Comparison of ENCODE assay signal across 8 cellular contexts in genomic region chr10:119595715-119596515, GRCh38. TPM values are rescaled to one million over a fixed set of nuclear protein-coding genes. Genes with fewer than 3 reads are reported as not detected.
A peak's percentile ranks its signal among the peaks of the same experiment; 100 is the strongest.
DNase-seq lines count a peak whose midpoint lies in the region; ATAC-seq and TF ChIP-seq lines count a peak whose summit lies in the region.

No MANE protein-coding gene starts in this region.

- peak overlapping the region; percentile 86 for H3K23ac ChIP-seq in mesendoderm (ENCODE audit: low read length)

- H4K5ac ChIP-seq in mesendoderm (ENCODE audit: low read length): no peak overlapping the region

- H3K36me3 ChIP-seq in ectodermal cell (ENCODE audit: control insufficient read depth, insufficient read depth, low read length): no peaks in the 10 kb centered on the region
- no peaks in the 10 kb centered on the region for H3K36me3 ChIP-seq in mesendoderm (ENCODE audit: control insufficient read depth, insufficient read depth, low read length)

- peak overlapping the region; percentile 97 for H3K56ac ChIP-seq in mesendoderm (ENCODE audit: low read length)

- POLR2A ChIA-PET in activated CD4-positive, alpha-beta memory T cell treated with anti-CD3 and anti-CD28 coated beads for 36 hours (lab: Charles Lee): interaction anchor here (0.8 to 1.3 kb wide), 5 partner anchors 14 to 276 kb away, joined by 3 to 4 read pairs (median 3); partner anchors contain the start of gene BAG3

- H3K18ac ChIP-seq in mesendoderm (ENCODE audit: low read length): peak overlapping the region; percentile 97

- WGBS in ectodermal cell, 2 experiments: 0% methylated on average over 46 to 47 of the region's 48 CpGs
- WGBS in mesendoderm (ENCODE audit: extremely low coverage, insufficient coverage, low lambda C conversion rate): no CpG with 5 or more reads among the region's 48 CpGs

- DNase-seq in LNCaP clone FGC (ENCODE audit: low read depth) (no peak), mesendoderm (peak; percentile 59), DMS153 treated with DMSO at 0.1 percent for 48 hours (lab: John Stamatoyannopoulos, UW; ENCODE audit: unreplicated experiment) (no peak)
- peak; percentile 82 for DNase-seq in activated CD4-positive, alpha-beta memory T cell treated with anti-CD3 and anti-CD28 coated beads for 36 hours
- peak; percentile 44 to 55 for DNase-seq in stimulated activated CD8-positive, alpha-beta memory T cell treated with anti-CD3 and anti-CD28 coated beads, Interleukin-15, amount 100 ng/mL, for 48 hours (ENCODE audit: low read depth in 2 of 2)

- no peaks in the 10 kb centered on the region for H3K79me1 ChIP-seq in mesendoderm (ENCODE audit: low read length)

- H2AK5ac ChIP-seq in mesendoderm (ENCODE audit: low read length): peak overlapping the region; percentile 76

- H3K4me1 Mint-ChIP-seq in activated CD4-positive, alpha-beta memory T cell treated with anti-CD3 and anti-CD28 coated beads for 36 hours (ENCODE audit: low read depth): peaks cover 46% of the 10 kb centered on the region

- no peaks in the 10 kb centered on the region for H3K9me3 Mint-ChIP-seq in activated CD4-positive, alpha-beta memory T cell treated with anti-CD3 and anti-CD28 coated beads for 36 hours

- H3K27ac ChIP-seq in C4-2B (peak overlapping the region; percentile 97), ectodermal cell (ENCODE audit: insufficient read depth, low read depth, low read length, poor library complexity, severe bottlenecking) (peak overlapping the region; percentile 67), mesendoderm (ENCODE audit: low read depth, low read length) (peak overlapping the region; percentile 95)

- no peak overlapping the region for H2BK15ac ChIP-seq in mesendoderm (replicated peaks; ENCODE audit: low read depth)

- H3K27me3 Mint-ChIP-seq in activated CD4-positive, alpha-beta memory T cell treated with anti-CD3 and anti-CD28 coated beads for 36 hours: no peaks in the 10 kb centered on the region

- H2BK120ac ChIP-seq in mesendoderm (ENCODE audit: low read depth, low read length): peak overlapping the region; percentile 3

- H3K79me2 ChIP-seq in mesendoderm (ENCODE audit: control insufficient read depth, insufficient read depth, low read length): peaks cover 39% of the 10 kb centered on the region

- H3K4me1 ChIP-seq in ectodermal cell (ENCODE audit: control insufficient read depth, insufficient read depth, low read length) (peaks cover 13% of the 10 kb centered on the region), mesendoderm (ENCODE audit: control insufficient read depth, low read depth, low read length) (no peaks in the 10 kb centered on the region)

- H3K4ac ChIP-seq in mesendoderm (ENCODE audit: low read depth, low read length): peak overlapping the region; percentile 91

- peak overlapping the region; percentile 89 for H3K4me3 Mint-ChIP-seq in activated CD4-positive, alpha-beta memory T cell treated with anti-CD3 and anti-CD28 coated beads for 36 hours

- H3K9ac ChIP-seq in mesendoderm (ENCODE audit: low read length): peak overlapping the region; percentile 98

- peak overlapping the region; percentile 97 for H3K27ac Mint-ChIP-seq in activated CD4-positive, alpha-beta memory T cell treated with anti-CD3 and anti-CD28 coated beads for 36 hours

- TF ChIP-seq CTCF in C4-2B (conservative IDR thresholded peaks at IDR 0.05): no peak
- TF ChIP-seq CTCF in LNCaP clone FGC (IDR thresholded peaks at IDR 0.05; ENCODE audit: control insufficient read depth, extremely low read depth, insufficient read depth): no peak

- H3K27me3 ChIP-seq in ectodermal cell (ENCODE audit: control insufficient read depth, insufficient read depth, low read length, poor library complexity, severe bottlenecking): no peaks in the 10 kb centered on the region
- no peaks in the 10 kb centered on the region for H3K27me3 ChIP-seq in mesendoderm (ENCODE audit: insufficient read depth, low read length, poor library complexity)

- intact Hi-C loops in activated CD4-positive, alpha-beta memory T cell treated with anti-CD3 and anti-CD28 coated beads for 36 hours (cut with micrococcal nuclease): loop anchor here (2.0 to 10.0 kb wide), 6 partner anchors 109 to 521 kb away; partner anchors contain the start of genes GRK5 and MCMBP

- H3K4me2 ChIP-seq in mesendoderm (ENCODE audit: low read length): peak overlapping the region; percentile 42

- peaks cover 28% of the 10 kb centered on the region for H3K36me3 Mint-ChIP-seq in activated CD4-positive, alpha-beta memory T cell treated with anti-CD3 and anti-CD28 coated beads for 36 hours

- CTCF ChIA-PET in activated CD4-positive, alpha-beta memory T cell treated with anti-CD3 and anti-CD28 coated beads for 36 hours (lab: Charles Lee): interaction anchor here (1.0 to 1.7 kb wide), 3 partner anchors 91 to 396 kb away, joined by 4 to 6 read pairs (median 5); partner anchors contain the start of gene GRK5

- H4K8ac ChIP-seq in mesendoderm (ENCODE audit: low read depth, low read length): no peak overlapping the region

- ATAC-seq in GM21360 (IDR thresholded peaks at IDR 0.05; ENCODE audit: unreplicated experiment): peak; percentile 7

- H3K4me3 ChIP-seq in LNCaP clone FGC (ENCODE audit: low read depth, low read length) (peak overlapping the region; percentile 74), ectodermal cell (ENCODE audit: insufficient read depth, low read depth, low read length) (peak overlapping the region; percentile 98), mesendoderm (ENCODE audit: low read length) (peak overlapping the region; percentile 95)

- H3K9me3 ChIP-seq in ectodermal cell (ENCODE audit: control insufficient read depth, low read length): no peaks in the 10 kb centered on the region

- peak overlapping the region; percentile 86 for H2BK5ac ChIP-seq in mesendoderm (ENCODE audit: low read length)

RNA-seq across cellular contexts. Expression of gene TIAL1, which starts 0.8 kb away (rescaled TPM):
- 100 to 1,000 TPM; 177 TPM for total RNA-seq in activated CD4-positive, alpha-beta memory T cell treated with anti-CD3 and anti-CD28 coated beads for 36 hours
- 149 TPM for polyA plus RNA-seq in ectodermal cell (2013, experiment 1 of 4)
- 156 TPM for polyA plus RNA-seq in ectodermal cell (2013, experiment 2 of 4)
- polyA plus RNA-seq in ectodermal cell (2013, experiment 3 of 4): 144 TPM
- polyA plus RNA-seq in ectodermal cell (2013, experiment 4 of 4): 150 TPM
- polyA plus RNA-seq in mesendoderm (2013, experiment 1 of 2): 104 TPM
- polyA plus RNA-seq in mesendoderm (2013, experiment 2 of 2): 101 TPM

RNA-seq across cellular contexts. Expression of gene RGS10, which starts 53.4 kb away (rescaled TPM):
- 100 to 1,000 TPM; 158 to 173 TPM for total RNA-seq in activated CD4-positive, alpha-beta memory T cell treated with anti-CD3 and anti-CD28 coated beads for 36 hours
- 10.8 TPM for polyA plus RNA-seq in ectodermal cell (2013, experiment 1 of 4)
- 12.1 TPM for polyA plus RNA-seq in ectodermal cell (2013, experiment 2 of 4)
- 13.7 TPM for polyA plus RNA-seq in ectodermal cell (2013, experiment 3 of 4)
- 13.7 TPM for polyA plus RNA-seq in ectodermal cell (2013, experiment 4 of 4)
- polyA plus RNA-seq in mesendoderm (2013, experiment 1 of 2): 10.5 TPM
- 10.2 TPM for polyA plus RNA-seq in mesendoderm (2013, experiment 2 of 2)

RNA-seq across cellular contexts. Expression of gene BAG3, which starts 55.3 kb away (rescaled TPM):
- 10 to 100 TPM; 26.8 to 28.1 TPM for total RNA-seq in activated CD4-positive, alpha-beta memory T cell treated with anti-CD3 and anti-CD28 coated beads for 36 hours
- polyA plus RNA-seq in ectodermal cell (2013, experiment 1 of 4): 15.1 TPM
- polyA plus RNA-seq in ectodermal cell (2013, experiment 2 of 4): 11.9 TPM
- polyA plus RNA-seq in ectodermal cell (2013, experiment 3 of 4): 12.5 TPM
- 14.2 TPM for polyA plus RNA-seq in ectodermal cell (2013, experiment 4 of 4)
- 16.0 TPM for polyA plus RNA-seq in mesendoderm (2013, experiment 1 of 2)
- 16.9 TPM for polyA plus RNA-seq in mesendoderm (2013, experiment 2 of 2)

Comparison
In these comparisons a context has a peak if more than half of its experiments do, and no peak if none do; other contexts are left out.
1. DNase-seq: peak in activated CD4-positive, alpha-beta memory T cell treated with anti-CD3 and anti-CD28 coated beads for 36 hours (single experiment), mesendoderm (single experiment) and stimulated activated CD8-positive, alpha-beta memory T cell treated with anti-CD3 and anti-CD28 coated beads, Interleukin-15, amount 100 ng/mL, for 48 hours (2 of 2); none in LNCaP clone FGC (single experiment) and DMS153 treated with DMSO at 0.1 percent for 48 hours (single experiment).
2. Peak in every context shown above with its lines, with median percentiles within 50 percentile points of each other: H3K27ac ChIP-seq and H3K4me3 ChIP-seq.